8 cellular contexts compared by ENCODE assay signal in genomic region chr20:50191065-50191565, GRCh38. TPM values are rescaled to one million over a fixed set of nuclear protein-coding genes. Genes with fewer than 3 reads are reported as not detected.
DNase-seq lines count a peak whose midpoint lies in the region; ATAC-seq lines count a peak whose summit lies in the region.

No MANE protein-coding gene starts in this region.

- peaks cover 0 to 2% (median 0%) of the 10 kb centered on the region in 7 donors for H3K9me3 Mint-ChIP-seq in CD4-positive, CD25-positive, alpha-beta regulatory T cell

- peaks cover 25% of the 10 kb centered on the region for H3K4me1 ChIP-seq in CD4-positive, CD25-positive, alpha-beta regulatory T cell (ENCODE audit: control insufficient read depth, insufficient read depth, low read length, poor library complexity, severe bottlenecking)

- peak overlapping the region in 2 of 4 donors; percentile 74 to 78 for H3K4me3 Mint-ChIP-seq in CD4-positive, CD25-positive, alpha-beta regulatory T cell

- H3K36me3 Mint-ChIP-seq in CD4-positive, CD25-positive, alpha-beta regulatory T cell = peaks cover 2% of the 10 kb centered on the region

- peak overlapping the region; percentile 78 for H3K27ac ChIP-seq in CD4-positive, CD25-positive, alpha-beta regulatory T cell (ENCODE audit: insufficient read depth, low read length, poor library complexity, severe bottlenecking)

- H3K27me3 ChIP-seq in CD4-positive, CD25-positive, alpha-beta regulatory T cell (ENCODE audit: control insufficient read depth, insufficient read depth, low read length) = peaks cover under 1% of the 10 kb centered on the region

- ATAC-seq in CD4-positive, CD25-positive, alpha-beta regulatory T cell (ENCODE audit: low read depth in 2 of 2) = peak; percentile 20 to 28
- ATAC-seq in GM21619 (IDR thresholded peaks at IDR 0.05; ENCODE audit: unreplicated experiment) = peak; percentile 25
- no peak for ATAC-seq in GM21515 (IDR thresholded peaks at IDR 0.05; ENCODE audit: unreplicated experiment)

- DNase-seq in CD4-positive, CD25-positive, alpha-beta regulatory T cell = peak in 1 of 3 donors; percentile 40
- peak; percentile 36 for DNase-seq in NCI-H1105 (lab: John Stamatoyannopoulos, UW)
- DNase-seq in activated CD4-positive, alpha-beta T cell treated with anti-CD3 and anti-CD28 coated beads, Interleukin-2, amount 50 U/mL, for 48 hours = peak; percentile 59 to 66
- DNase-seq in effector CD4-positive, alpha-beta T cell = peak; percentile 41
- DNase-seq in mucosa of gallbladder (ENCODE audit: low spot score) = peak; percentile 65
- peak; percentile 34 to 39 for DNase-seq in stimulated activated CD8-positive, alpha-beta memory T cell treated with anti-CD3 and anti-CD28 coated beads, Interleukin-7, amount 100 ng/mL, for 48 hours (ENCODE audit: extremely low read depth in 1 of 2, low read depth in 1 of 2)

- H3K36me3 ChIP-seq in CD4-positive, CD25-positive, alpha-beta regulatory T cell (ENCODE audit: control insufficient read depth, insufficient read depth, low read length) = no peaks in the 10 kb centered on the region

- no peak overlapping the region for H3K4me3 ChIP-seq in CD4-positive, CD25-positive, alpha-beta regulatory T cell (ENCODE audit: low read depth, low read length)

- no peaks in the 10 kb centered on the region for H3K9me3 ChIP-seq in CD4-positive, CD25-positive, alpha-beta regulatory T cell (ENCODE audit: control insufficient read depth in 2 of 2, low read length in 2 of 2)

- H3K27ac Mint-ChIP-seq in CD4-positive, CD25-positive, alpha-beta regulatory T cell = no peak overlapping the region

- peaks cover 6 to 35% (median 26%) of the 10 kb centered on the region in 4 donors for H3K4me1 Mint-ChIP-seq in CD4-positive, CD25-positive, alpha-beta regulatory T cell

- peaks cover 5% of the 10 kb centered on the region for H3K27me3 Mint-ChIP-seq in CD4-positive, CD25-positive, alpha-beta regulatory T cell

RNA-seq across cellular contexts. Expression of gene CEBPB, which starts 0.5 kb away (rescaled TPM):
- 17.3 TPM for total RNA-seq in CD4-positive, CD25-positive, alpha-beta regulatory T cell
- 10 to 100 TPM; 12.3 to 12.9 (median 12.6) TPM for polyA plus RNA-seq in CD4-positive, CD25-positive, alpha-beta regulatory T cell
- total RNA-seq in mucosa of gallbladder = 87.4 TPM

RNA-seq across cellular contexts. Expression of gene PEDS1, which starts 37.6 kb away (rescaled TPM):
- 26.4 TPM for total RNA-seq in CD4-positive, CD25-positive, alpha-beta regulatory T cell
- 10 to 100 TPM; 16.8 to 18.3 (median 17.8) TPM for polyA plus RNA-seq in CD4-positive, CD25-positive, alpha-beta regulatory T cell
- total RNA-seq in mucosa of gallbladder = 28.6 TPM
